Comparison of ENCODE assay signal across 30 cellular contexts in the genomic region with DNA sequence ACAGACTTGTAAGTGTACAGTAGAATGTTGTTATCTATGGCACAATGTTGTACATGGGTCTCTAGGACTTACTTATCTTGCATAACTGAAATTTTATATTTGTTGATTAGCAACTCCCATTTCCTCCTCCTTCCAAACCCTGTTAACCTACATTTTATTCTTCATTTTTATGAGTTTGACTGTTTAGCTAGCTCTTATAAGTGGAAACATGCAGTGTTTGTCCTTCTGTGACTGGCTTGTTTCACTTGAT. TPM values are rescaled to one million over a fixed set of nuclear protein-coding genes. Genes with fewer than 3 reads are reported as not detected.
"Had no signal": no experiment of that assay in that cellular context is flagged by ENCODE, and none has a peak within 500 bp of the region (broad histone marks: within the 10 kb centered on the region; RNA-seq: fewer than 3 reads in every experiment).

No MANE protein-coding gene starts in this region.

- H3K27ac Mint-ChIP-seq: activated naive CD4-positive, alpha-beta T cell treated with anti-CD3 and anti-CD28 coated beads, Interleukin-2, amount 10 ng/mL, durations not matched to agents 7 days and 5 days; activated naive CD8-positive, alpha-beta T cell treated with anti-CD3 and anti-CD28 coated beads, Interleukin-2, amount 10 ng/mL, durations not matched to agents 7 days and 5 days; activated T-cell treated with anti-CD3 and anti-CD28 coated beads, Interleukin-2, amount 50 U/mL, for 24 hours; immature natural killer cell; memory B cell; natural killer cell treated with Interleukin-12 subunit alpha and Interleukin-12 subunit beta and Interleukin-15 and Interleukin-18, amount 100 ng/mL, for 72 hours; stimulated activated naive B cell treated with anti-CD40 and anti-IgM and Interleukin-4, amounts not matched to agents 10 μg/mL and 1 μg/mL and 100 μg/mL, for 72 hours; T-helper 17 cell had no signal

- H3K27me3 Mint-ChIP-seq: activated naive CD8-positive, alpha-beta T cell treated with anti-CD3 and anti-CD28 coated beads, Interleukin-2, amount 10 ng/mL, durations not matched to agents 7 days and 5 days; activated T-cell treated with anti-CD3 and anti-CD28 coated beads, Interleukin-2, amount 50 U/mL, for 24 hours had no signal

- DNase-seq: activated CD4-positive, alpha-beta T cell treated with anti-CD3 and anti-CD28 coated beads for 48 hours; activated CD4-positive, alpha-beta T cell treated with anti-CD3 and anti-CD28 coated beads, Interleukin-2, amount 50 U/mL, for 48 hours; activated CD8-positive, alpha-beta memory T cell treated with anti-CD3 and anti-CD28 coated beads, Interleukin-2, amount 50 U/mL, for 4 hours; activated gamma-delta T cell; activated naive CD4-positive, alpha-beta T cell treated with anti-CD3 and anti-CD28 coated beads, Interleukin-2, amount 10 ng/mL, durations not matched to agents 7 days and 5 days; activated naive CD8-positive, alpha-beta T cell treated with anti-CD3 and anti-CD28 coated beads, Interleukin-2, amount 10 ng/mL, durations not matched to agents 7 days and 5 days; activated T-cell treated with anti-CD3 and anti-CD28 coated beads, Interleukin-2, amount 50 U/mL, for 24 hours; cortex of kidney; foreskin fibroblast; head of caudate nucleus; hypothalamus; immature natural killer cell; kidney; left colon; midbrain; stimulated activated CD4-positive, alpha-beta T cell treated with anti-CD3 and anti-CD28 coated beads, Interleukin-15, amount 100 ng/mL, for 24 hours; stimulated activated CD4-positive, alpha-beta T cell treated with anti-CD3 and anti-CD28 coated beads, Interleukin-2, amount 100 ng/mL, for 24 hours; stimulated activated naive B cell treated with anti-CD40 and anti-IgM and Interleukin-4, amounts not matched to agents 10 μg/mL and 1 μg/mL and 100 μg/mL, for 72 hours; T-helper 17 cell; T1000; tibial artery had no signal

- ATAC-seq: natural killer cell treated with Interleukin-12 subunit alpha and Interleukin-12 subunit beta and Interleukin-15 and Interleukin-18, amount 100 ng/mL, for 72 hours; stimulated activated naive B cell treated with anti-CD40 and anti-IgM and Interleukin-4, amounts not matched to agents 10 μg/mL and 1 μg/mL and 100 μg/mL, for 72 hours; T-helper 17 cell had no signal

- H3K9me3 Mint-ChIP-seq: activated naive CD4-positive, alpha-beta T cell treated with anti-CD3 and anti-CD28 coated beads, Interleukin-2, amount 10 ng/mL, durations not matched to agents 7 days and 5 days; activated T-cell treated with anti-CD3 and anti-CD28 coated beads, Interleukin-2, amount 50 U/mL, for 24 hours; immature natural killer cell; natural killer cell treated with Interleukin-12 subunit alpha and Interleukin-12 subunit beta and Interleukin-15 and Interleukin-18, amount 100 ng/mL, for 72 hours had no signal

- H3K9me3 ChIP-seq: ascending aorta, right atrium auricular region, suprapubic skin, tibial artery had no signal

- H3K4me1 ChIP-seq: ascending aorta, right atrium auricular region, tibial artery had no signal

- H3K4me3 ChIP-seq: ascending aorta, right atrium auricular region, suprapubic skin, tibial artery had no signal

- H3K4me1 Mint-ChIP-seq: brain; memory B cell; stimulated activated naive B cell treated with anti-CD40 and anti-IgM and Interleukin-4, amounts not matched to agents 10 μg/mL and 1 μg/mL and 100 μg/mL, for 72 hours had no signal

- H3K27me3 ChIP-seq: ascending aorta, right atrium auricular region, suprapubic skin had no signal

- H3K36me3 ChIP-seq: ascending aorta, right atrium auricular region, suprapubic skin, tibial artery had no signal

- H3K4me3 Mint-ChIP-seq: activated naive CD4-positive, alpha-beta T cell treated with anti-CD3 and anti-CD28 coated beads, Interleukin-2, amount 10 ng/mL, durations not matched to agents 7 days and 5 days; activated naive CD8-positive, alpha-beta T cell treated with anti-CD3 and anti-CD28 coated beads, Interleukin-2, amount 10 ng/mL, durations not matched to agents 7 days and 5 days; activated T-cell treated with anti-CD3 and anti-CD28 coated beads, Interleukin-2, amount 50 U/mL, for 24 hours; brain; immature natural killer cell; memory B cell; natural killer cell treated with Interleukin-12 subunit alpha and Interleukin-12 subunit beta and Interleukin-15 and Interleukin-18, amount 100 ng/mL, for 72 hours; stimulated activated naive B cell treated with anti-CD40 and anti-IgM and Interleukin-4, amounts not matched to agents 10 μg/mL and 1 μg/mL and 100 μg/mL, for 72 hours; T-helper 17 cell had no signal

- H3K27ac ChIP-seq: ascending aorta, right atrium auricular region, suprapubic skin, tibial artery had no signal

- H3K36me3 Mint-ChIP-seq: activated naive CD4-positive, alpha-beta T cell treated with anti-CD3 and anti-CD28 coated beads, Interleukin-2, amount 10 ng/mL, durations not matched to agents 7 days and 5 days; activated naive CD8-positive, alpha-beta T cell treated with anti-CD3 and anti-CD28 coated beads, Interleukin-2, amount 10 ng/mL, durations not matched to agents 7 days and 5 days; brain; immature natural killer cell; natural killer cell treated with Interleukin-12 subunit alpha and Interleukin-12 subunit beta and Interleukin-15 and Interleukin-18, amount 100 ng/mL, for 72 hours; stimulated activated naive B cell treated with anti-CD40 and anti-IgM and Interleukin-4, amounts not matched to agents 10 μg/mL and 1 μg/mL and 100 μg/mL, for 72 hours had no signal

RNA-seq across cellular contexts. Expression of a gene that starts 37.9 kb away (rescaled TPM):
- total RNA-seq: ascending aorta, cardiac septum, endothelial cell of umbilical vein, pulmonary artery endothelial cell, right atrium auricular region had no signal
- polyA plus RNA-seq: endothelial cell of umbilical vein had no signal
